ENCODE assay signal across 1 cellular context in genomic region chr18:12278765-12279682, GRCh38.
TF ChIP-seq lines count a peak whose summit lies in the region.

No MANE protein-coding gene starts in this region.

TF ChIP-seq in HepG2, 621 proteins besides CTCF, POLR2A, EP300 and RAD21 (continued from another document and continues in another):
- TF ChIP-seq ZBTB40 (IDR thresholded peaks at IDR 0.05) (no peak), ZBTB40 (CRISPR knock-in tag; IDR thresholded peaks at IDR 0.05) (0 out of 2 replicates have a peak, but pooled peaks have one; percentile 45), THRA (CRISPR knock-in tag; IDR thresholded peaks at IDR 0.05; ENCODE audit: borderline replicate concordance) (no peak), SNAPC4 (CRISPR knock-in tag; IDR thresholded peaks at IDR 0.05) (no peak), CHD4 (IDR thresholded peaks at IDR 0.05; ENCODE audit: borderline replicate concordance, low read length) (no peak), GLMP (CRISPR knock-in tag; IDR thresholded peaks at IDR 0.05; ENCODE audit: borderline replicate concordance) (no peak), FOXP4 (CRISPR knock-in tag; IDR thresholded peaks at IDR 0.05) (no peak), ZNF614 (CRISPR knock-in tag; IDR thresholded peaks at IDR 0.05; ENCODE audit: borderline replicate concordance) (peak; percentile 71; the same call in 1 of the 2 replicates), ATF5 (CRISPR knock-in tag; IDR thresholded peaks at IDR 0.05; ENCODE audit: low read depth) (no peak), HMGXB4 (CRISPR knock-in tag; IDR thresholded peaks at IDR 0.05; ENCODE audit: borderline replicate concordance in 1 of 2, low read depth in 1 of 2) (no peak), SMYD3 (CRISPR knock-in tag; IDR thresholded peaks at IDR 0.05) (no peak), ZNF883 (CRISPR knock-in tag; IDR thresholded peaks at IDR 0.05; ENCODE audit: not compliant biosample characterization) (peak; percentile 67), MBD4 (IDR thresholded peaks at IDR 0.05; ENCODE audit: borderline replicate concordance, low read length) (no peak), ZNF3 (CRISPR knock-in tag; IDR thresholded peaks at IDR 0.05) (no peak), KDM6A (CRISPR knock-in tag; IDR thresholded peaks at IDR 0.05; ENCODE audit: low read depth) (no peak), CBX1 (IDR thresholded peaks at IDR 0.05; ENCODE audit: low read depth) (peak; percentile 49), ZSCAN21 (CRISPR knock-in tag; IDR thresholded peaks at IDR 0.05; ENCODE audit: borderline replicate concordance) (no peak), ARHGAP35 (CRISPR knock-in tag; IDR thresholded peaks at IDR 0.05; ENCODE audit: borderline replicate concordance) (no peak), SATB2 (CRISPR knock-in tag; IDR thresholded peaks at IDR 0.05) (no peak), ZNF30 (CRISPR knock-in tag; IDR thresholded peaks at IDR 0.05) (no peak), ZNF513 (CRISPR knock-in tag; conservative IDR thresholded peaks at IDR 0.05) (no peak), NFRKB (IDR thresholded peaks at IDR 0.05) (no peak), ZMAT5 (CRISPR knock-in tag; IDR thresholded peaks at IDR 0.05; ENCODE audit: borderline replicate concordance, low read depth) (no peak), TFE3 (CRISPR knock-in tag; IDR thresholded peaks at IDR 0.05) (0 out of 2 replicates have a peak, but pooled peaks have one; percentile 17)
